In genomic region chr14:100449225-100449987, GRCh38 we compare ENCODE assay signal across 17 cellular contexts.
"Had no signal": no experiment of that assay in that cellular context is flagged by ENCODE, and none has a peak within 500 bp of the region (broad histone marks: within the 10 kb centered on the region; RNA-seq: fewer than 3 reads in every experiment).

No MANE protein-coding gene starts in this region.

- H3K4me3 ChIP-seq: ascending aorta, cardiac muscle cell, colonic mucosa, heart left ventricle, left lung had no signal

- H3K9me3 ChIP-seq: ascending aorta, colonic mucosa, heart left ventricle, left lung had no signal

- H3K79me2 ChIP-seq: parathyroid adenoma had no signal

- ATAC-seq: activated CD8-positive, alpha-beta T cell treated with anti-CD3 and anti-CD28 coated beads for 36 hours; activated naive CD8-positive, alpha-beta T cell treated with anti-CD3 and anti-CD28 coated beads, Interleukin-2, amount 50 U/mL, for 24 hours; heart left ventricle; left lung; T-cell had no signal

- H2AFZ ChIP-seq: parathyroid adenoma had no signal

- H3K27me3 Mint-ChIP-seq: activated CD8-positive, alpha-beta T cell treated with anti-CD3 and anti-CD28 coated beads for 36 hours; activated naive CD8-positive, alpha-beta T cell treated with anti-CD3 and anti-CD28 coated beads, Interleukin-2, amount 50 U/mL, for 24 hours; T-cell; type B pancreatic cell had no signal

- H3K36me3 ChIP-seq: ascending aorta, cardiac muscle cell, colonic mucosa, heart left ventricle, left lung had no signal

- DNase-seq: activated CD4-positive, alpha-beta T cell treated with anti-CD3 and anti-CD28 coated beads for 4 hours; activated CD8-positive, alpha-beta T cell treated with anti-CD3 and anti-CD28 coated beads for 36 hours; activated naive CD4-positive, alpha-beta T cell treated with Interleukin-2 at 50 U/mL for 16 hours; activated naive CD8-positive, alpha-beta T cell treated with anti-CD3 and anti-CD28 coated beads, Interleukin-2, amount 50 U/mL, for 24 hours; colonic mucosa; foreskin melanocyte; heart left ventricle; left lung; mesendoderm; retina; T-cell had no signal

- H3K9me3 Mint-ChIP-seq: activated CD8-positive, alpha-beta T cell treated with anti-CD3 and anti-CD28 coated beads for 36 hours; activated naive CD8-positive, alpha-beta T cell treated with anti-CD3 and anti-CD28 coated beads, Interleukin-2, amount 50 U/mL, for 24 hours; activated T-helper 1 cell treated with anti-CD3 and anti-CD28 coated beads, Interleukin-12 subunit alpha, Interleukin-12 subunit beta, Interleukin-2, Interleukin-4 antibody, amounts not matched to agents 30 ng/mL and 10 ng/mL and 1 ng/mL, durations not matched to agents 14 hours and 24 hours and 36 hours; T-cell; type B pancreatic cell had no signal

- H3K27me3 ChIP-seq: ascending aorta, cardiac muscle cell, colonic mucosa, heart left ventricle, left lung had no signal

- H3K36me3 Mint-ChIP-seq: type B pancreatic cell had no signal

- H3K27ac ChIP-seq: ascending aorta, cardiac muscle cell, colonic mucosa, heart left ventricle, left lung, parathyroid adenoma, VCaP had no signal

- H3K27ac Mint-ChIP-seq: activated CD8-positive, alpha-beta T cell treated with anti-CD3 and anti-CD28 coated beads for 36 hours; activated naive CD8-positive, alpha-beta T cell treated with anti-CD3 and anti-CD28 coated beads, Interleukin-2, amount 50 U/mL, for 24 hours; activated T-helper 1 cell treated with anti-CD3 and anti-CD28 coated beads, Interleukin-12 subunit alpha, Interleukin-12 subunit beta, Interleukin-2, Interleukin-4 antibody, amounts not matched to agents 30 ng/mL and 10 ng/mL and 1 ng/mL, durations not matched to agents 14 hours and 24 hours and 36 hours; T-cell; type B pancreatic cell had no signal

- H3K4me3 Mint-ChIP-seq: activated CD8-positive, alpha-beta T cell treated with anti-CD3 and anti-CD28 coated beads for 36 hours; activated naive CD8-positive, alpha-beta T cell treated with anti-CD3 and anti-CD28 coated beads, Interleukin-2, amount 50 U/mL, for 24 hours; activated T-helper 1 cell treated with anti-CD3 and anti-CD28 coated beads, Interleukin-12 subunit alpha, Interleukin-12 subunit beta, Interleukin-2, Interleukin-4 antibody, amounts not matched to agents 30 ng/mL and 10 ng/mL and 1 ng/mL, durations not matched to agents 14 hours and 24 hours and 36 hours; T-cell; type B pancreatic cell had no signal

- H3K4me1 ChIP-seq: ascending aorta, colonic mucosa, heart left ventricle, left lung, parathyroid adenoma had no signal

- H3K9ac ChIP-seq: parathyroid adenoma had no signal
